Comparison of ENCODE assay signal across 8 cellular contexts in the genomic region with DNA sequence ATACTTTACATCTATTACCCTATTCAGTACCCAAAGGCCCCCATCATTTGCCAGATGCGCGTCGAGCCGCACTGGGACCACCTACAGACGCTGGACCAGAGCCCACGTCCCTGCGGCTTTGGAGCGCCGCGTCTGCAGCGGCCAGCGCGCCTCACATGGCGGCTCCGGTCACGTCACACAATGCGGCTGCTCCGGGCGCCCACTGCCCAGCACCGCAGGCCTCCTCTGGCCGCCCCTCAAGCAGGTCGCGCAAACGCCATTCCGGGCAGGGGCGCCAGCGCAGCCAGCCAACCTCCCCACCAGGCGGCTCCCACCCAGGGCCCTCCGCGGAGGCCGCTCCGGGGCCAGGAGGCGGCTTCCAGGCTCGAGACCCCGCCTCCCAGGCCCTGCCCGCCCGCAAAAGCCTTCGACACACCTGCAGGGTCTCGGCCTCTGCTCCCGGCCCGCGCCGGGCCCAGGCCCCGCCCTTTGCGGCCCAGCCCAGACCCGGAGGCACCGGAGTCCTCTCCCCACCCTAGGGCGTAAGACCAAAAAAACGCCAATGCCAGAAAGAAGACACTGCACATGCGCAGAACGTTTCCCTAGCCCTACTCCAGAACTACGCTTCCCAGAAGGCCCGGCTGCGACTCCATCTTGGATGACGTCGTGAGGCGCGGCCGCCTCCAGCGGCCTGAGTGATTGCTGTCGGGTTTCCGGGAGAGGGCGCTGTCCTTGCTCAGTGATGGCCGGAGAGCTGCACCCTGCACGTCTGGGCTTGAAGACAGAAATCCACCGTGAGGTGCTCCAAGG. TPM values are rescaled to one million over a fixed set of nuclear protein-coding genes. Genes with fewer than 3 reads are reported as not detected.
DNase-seq lines count a peak whose midpoint lies in the region; ATAC-seq, FAIRE-seq and TF ChIP-seq lines count a peak whose summit lies in the region.

A gene (minus strand): TSS at position 557 of the 789 bp plus-strand sequence. CDS start 4,925 bp downstream, outside the sequence.

- intact Hi-C loops in heart right ventricle (cut with DNase I): loop anchor here in 8 of 10 donors (1.0 to 10.0 kb wide), 10 partner anchors 34 to 121 kb away; a partner anchor contains a TSS
- intact Hi-C loops in posterior cingulate gyrus (cut with DNase I): loop anchor here (1.0 kb wide), 3 partner anchors 34 to 119 kb away; a partner anchor contains a TSS

- H3K27me3 ChIP-seq in heart right ventricle (no peaks in the 10 kb centered on the region), upper lobe of left lung (no peaks in the 10 kb centered on the region)

- H3K4me1 ChIP-seq in heart right ventricle (peaks cover 0 to 20% (median 12%) of the 10 kb centered on the region in 9 donors), upper lobe of left lung (peaks cover 6 to 13% (median 10%) of the 10 kb centered on the region in 4 donors)

- H3K27ac ChIP-seq in heart right ventricle: peak within 1 kb of the TSS; percentile 90 to 100 (median 99)
- H3K27ac ChIP-seq in upper lobe of left lung: peak within 1 kb of the TSS; percentile 92 to 99 (median 98)

- WGBS in heart right ventricle, 2 donors: 0% methylated on average over 66 of the region's 66 CpGs
- 0% methylated on average over 18 to 43 of the region's 66 CpGs for WGBS in upper lobe of left lung, 2 donors

- TF ChIP-seq POLR2A in GM12891 (IDR thresholded peaks at IDR 0.05; ENCODE audit: low read depth, low read length) (0 out of 2 replicates have a peak, but pooled peaks have one; percentile 15), upper lobe of left lung (IDR thresholded peaks at IDR 0.05) (peak; percentile 40 to 94 (median 87))

- H3K36me3 ChIP-seq in heart right ventricle: peaks cover 0 to 1% (median 0%) of the 10 kb centered on the region in 9 donors
- H3K36me3 ChIP-seq in upper lobe of left lung: peaks cover 0 to under 1% (median 0%) of the 10 kb centered on the region in 4 donors

- peak; percentile 71 to 92 (median 86) for TF ChIP-seq CTCF in heart right ventricle (IDR thresholded peaks at IDR 0.05)
- TF ChIP-seq CTCF in upper lobe of left lung (IDR thresholded peaks at IDR 0.05): peak; percentile 87 to 95 (median 92)

- TF ChIP-seq EP300 in upper lobe of left lung (IDR thresholded peaks at IDR 0.05): no peak

- peak; percentile 99 for ATAC-seq in HG02840 (IDR thresholded peaks at IDR 0.05; ENCODE audit: low FRiP score, unreplicated experiment)
- ATAC-seq in heart right ventricle: peak; percentile 98 to 99 (median 99)
- peak; percentile 99 to 100 for ATAC-seq in upper lobe of left lung (ENCODE audit: low FRiP score in 2 of 2)

- peak; percentile 97 for FAIRE-seq in GM12891 (lab: Jason Lieb, UNC)

- H3K9me3 ChIP-seq in heart right ventricle (peaks cover 0 to 7% (median 0%) of the 10 kb centered on the region in 11 donors), upper lobe of left lung (no peaks in the 10 kb centered on the region)

- DNase-seq in GM12891 (ENCODE audit: insufficient read length, low spot score): peak; percentile 91
- DNase-seq in NCI-H1436 (lab: John Stamatoyannopoulos, UW): peak; percentile 100
- peak; percentile 97 for DNase-seq in T follicular helper cell (ENCODE audit: low read depth)
- DNase-seq in amniotic epithelial cell (ENCODE audit: low read depth): peak; percentile 96
- peak; percentile 96 to 99 for DNase-seq in heart right ventricle
- peak; percentile 98 to 99 (median 98) for DNase-seq in posterior cingulate gyrus
- peak; percentile 97 to 100 for DNase-seq in upper lobe of left lung

- H3K4me3 ChIP-seq in heart right ventricle (peak within 1 kb of the TSS; percentile 71 to 96 (median 89)), upper lobe of left lung (peak within 1 kb of the TSS; percentile 37 to 93 (median 68))

TF ChIP-seq in GM12891, 5 proteins besides CTCF, POLR2A, EP300 and RAD21:
- TF ChIP-seq PAX5 (IDR thresholded peaks at IDR 0.05; ENCODE audit: insufficient read depth, low read length, severe bottlenecking) (peak; percentile 17), POLR2AphosphoS5 (IDR thresholded peaks at IDR 0.05; ENCODE audit: low read depth, low read length) (no peak), TAF1 (IDR thresholded peaks at IDR 0.05; ENCODE audit: low read depth, low read length) (peak; percentile 52; the same call in 1 of the 2 replicates), POU2F2 (IDR thresholded peaks at IDR 0.05; ENCODE audit: low read depth, low read length) (peak; percentile 46; the same call in 1 of the 2 replicates)

RNA-seq across cellular contexts. Expression of the gene that starts here (rescaled TPM):
- 2.2 TPM for polyA plus RNA-seq in GM12891 (2012; ENCODE audit: low read depth, missing spikeins)
- 10 to 100 TPM; 15.2 to 22.9 (median 20.4) TPM for total RNA-seq in heart right ventricle
- polyA plus RNA-seq in heart right ventricle: 1 to 10 TPM; 4.1 to 6.1 TPM
- 10 to 100 TPM in 3 of 6 donors, 1 to 10 TPM in 3; 8.0 to 21.0 (median 11.1) TPM for total RNA-seq in upper lobe of left lung

Comparison
In these comparisons a context has a peak if more than half of its experiments do, and no peak if none do; other contexts are left out.
1. Peak in every context shown above with its lines: DNase-seq, ATAC-seq, H3K4me3 ChIP-seq and H3K27ac ChIP-seq.